ENCODE assay signal across 8 cellular contexts in the genomic region with DNA sequence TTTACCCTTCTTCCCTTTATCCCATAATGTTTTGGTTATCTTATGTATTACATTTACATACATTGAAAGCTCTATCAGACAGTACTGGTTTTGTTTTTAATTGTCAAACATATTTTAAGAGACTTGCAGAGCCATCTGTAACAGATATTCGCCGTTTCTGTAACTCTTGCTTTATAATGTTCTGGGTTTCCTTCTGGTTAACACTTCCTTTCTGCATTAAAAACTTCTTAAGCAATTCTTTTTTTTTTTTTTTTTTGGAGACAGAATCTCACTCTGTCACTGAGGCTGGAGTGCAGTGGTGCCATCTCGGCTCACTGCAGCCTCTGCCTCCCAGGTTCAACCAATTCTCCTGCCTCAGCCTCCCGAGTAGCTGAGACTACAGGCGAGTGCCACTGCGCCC. TPM values are rescaled to one million over a fixed set of nuclear protein-coding genes. Genes with fewer than 3 reads are reported as not detected.
DNase-seq lines count a peak whose midpoint lies in the region; ATAC-seq and TF ChIP-seq lines count a peak whose summit lies in the region.
"Not testable (repeated sequence)": the region's sequence is repeated elsewhere in the genome, so short reads cannot be mapped to it uniquely, and the experiment has no call there.

No MANE protein-coding gene starts in this region.

- POLR2A ChIA-PET in CD4-positive, alpha-beta T cell (lab: Charles Lee): interaction anchor here (1.8 kb wide), 1 partner anchor 23 kb away, joined by 12 read pairs; no protein-coding TSS in a partner anchor
- POLR2A ChIA-PET in T-cell (lab: Charles Lee): not testable (repeated sequence)
- POLR2A ChIA-PET in activated CD4-positive, alpha-beta T cell treated with anti-CD3 and anti-CD28 coated beads, Interleukin-2, amount 10 ng/mL, durations not matched to agents 7 days and 5 days (lab: Charles Lee): interaction anchor here (0.5 kb wide), 1 partner anchor 9 kb away, joined by 3 read pairs; no protein-coding TSS in a partner anchor
- POLR2A ChIA-PET in naive thymus-derived CD4-positive, alpha-beta T cell (lab: Charles Lee): interaction anchor here (0.6 to 3.1 kb wide), 3 partner anchors 10 to 58 kb away, joined by 3 to 18 read pairs (median 5); partner anchors contain the start of gene IST1

- not testable (repeated sequence) for TF ChIP-seq CTCF in CD4-positive, alpha-beta T cell (IDR thresholded peaks at IDR 0.05)

- H3K27ac ChIP-seq in CD4-positive, alpha-beta T cell (ENCODE audit: low read depth, low read length); naive thymus-derived CD4-positive, alpha-beta T cell (ENCODE audit: low read depth, low read length): not testable (repeated sequence)

- not testable (repeated sequence) for H3K27me3 ChIP-seq in CD4-positive, alpha-beta T cell (ENCODE audit: control insufficient read depth, insufficient read depth, low read length); naive thymus-derived CD4-positive, alpha-beta T cell (ENCODE audit: control insufficient read depth in 2 of 2, insufficient read depth in 2 of 2, low read length in 2 of 2)

- H3K4me1 ChIP-seq in naive thymus-derived CD4-positive, alpha-beta T cell (ENCODE audit: control insufficient read depth in 2 of 2, insufficient read depth in 2 of 2, low read length in 2 of 2): peaks cover 48 to 51% of the 10 kb centered on the region in 2 donors

- H3K27ac Mint-ChIP-seq in CD4-positive, alpha-beta T cell: peak overlapping the region; percentile 68
- peak overlapping the region; percentile 29 to 40 for H3K27ac Mint-ChIP-seq in T-cell
- H3K27ac Mint-ChIP-seq in activated CD4-positive, alpha-beta T cell treated with anti-CD3 and anti-CD28 coated beads, Interleukin-2, amount 10 ng/mL, durations not matched to agents 7 days and 5 days: peak overlapping the region; percentile 66
- peak overlapping the region; percentile 99 for H3K27ac Mint-ChIP-seq in activated T-cell treated with anti-CD3 and anti-CD28 coated beads, Interleukin-2, amount 50 U/mL, for 72 hours
- peak overlapping the region; percentile 30 for H3K27ac Mint-ChIP-seq in activated naive CD8-positive, alpha-beta T cell treated with anti-CD3 and anti-CD28 coated beads for 36 hours
- H3K27ac Mint-ChIP-seq in naive thymus-derived CD4-positive, alpha-beta T cell: peak overlapping the region; percentile 17 to 91 (median 76)
- peak overlapping the region; percentile 32 for H3K27ac Mint-ChIP-seq in stimulated activated naive CD8-positive, alpha-beta T cell treated with anti-CD3 and anti-CD28 coated beads, Interleukin-15, Interleukin-2, amounts not matched to agents 100 ng/mL and 50 ng/mL, for 24 hours

- H3K4me1 Mint-ChIP-seq in CD4-positive, alpha-beta T cell (ENCODE audit: low read depth): peaks cover 87% of the 10 kb centered on the region
- H3K4me1 Mint-ChIP-seq in T-cell: peaks cover 86 to 91% (median 90%) of the 10 kb centered on the region in 3 donors
- H3K4me1 Mint-ChIP-seq in activated CD4-positive, alpha-beta T cell treated with anti-CD3 and anti-CD28 coated beads, Interleukin-2, amount 10 ng/mL, durations not matched to agents 7 days and 5 days: peaks cover 57% of the 10 kb centered on the region
- H3K4me1 Mint-ChIP-seq in activated T-cell treated with anti-CD3 and anti-CD28 coated beads, Interleukin-2, amount 50 U/mL, for 72 hours (ENCODE audit: low read depth): peaks cover 86% of the 10 kb centered on the region
- peaks cover 63% of the 10 kb centered on the region for H3K4me1 Mint-ChIP-seq in activated naive CD8-positive, alpha-beta T cell treated with anti-CD3 and anti-CD28 coated beads for 36 hours
- H3K4me1 Mint-ChIP-seq in naive thymus-derived CD4-positive, alpha-beta T cell: peaks cover 52 to 97% (median 73%) of the 10 kb centered on the region in 7 donors
- peaks cover 78% of the 10 kb centered on the region for H3K4me1 Mint-ChIP-seq in stimulated activated naive CD8-positive, alpha-beta T cell treated with anti-CD3 and anti-CD28 coated beads, Interleukin-15, Interleukin-2, amounts not matched to agents 100 ng/mL and 50 ng/mL, for 24 hours (ENCODE audit: low read depth)

- intact Hi-C loops in CD4-positive, alpha-beta T cell (cut with DNase I, micrococcal nuclease): loop anchor here in 1 of 2 experiments (2.0 kb wide), 1 partner anchor 61 kb away; the partner anchor contains the start of gene ATXN1L
- intact Hi-C loops in naive thymus-derived CD4-positive, alpha-beta T cell (cut with micrococcal nuclease): not testable (repeated sequence)

- CTCF ChIA-PET in CD4-positive, alpha-beta T cell (lab: Charles Lee): interaction anchor here (0.6 kb wide), 1 partner anchor 19 kb away, joined by 3 read pairs; no protein-coding TSS in a partner anchor
- CTCF ChIA-PET in T-cell (lab: Charles Lee): interaction anchor here (0.7 to 1.0 kb wide), 3 partner anchors 17 to 79 kb away, joined by 3 to 4 read pairs (median 3); no protein-coding TSS in a partner anchor
- CTCF ChIA-PET in activated CD4-positive, alpha-beta T cell treated with anti-CD3 and anti-CD28 coated beads, Interleukin-2, amount 10 ng/mL, durations not matched to agents 7 days and 5 days (lab: Charles Lee): interaction anchor here (0.7 to 2.8 kb wide), 2 partner anchors 24 to 89 kb away, joined by 3 to 12 read pairs; no protein-coding TSS in a partner anchor
- CTCF ChIA-PET in naive thymus-derived CD4-positive, alpha-beta T cell (lab: Charles Lee): not testable (repeated sequence)

- ATAC-seq in CD4-positive, alpha-beta T cell (ENCODE audit: poor library complexity): peak; percentile 17
- peak in 3 of 4 experiments; percentile 16 to 44 (median 43) for ATAC-seq in T-cell (replicated peaks in 1 of 4)
- ATAC-seq in activated T-cell treated with anti-CD3 and anti-CD28 coated beads, Interleukin-2, amount 50 U/mL, for 72 hours (replicated peaks in 1 of 2): not testable (repeated sequence)
- peak; percentile 47 for ATAC-seq in naive thymus-derived CD4-positive, alpha-beta T cell

- peaks cover 0 to 10% (median 0%) of the 10 kb centered on the region in 3 experiments for H3K36me3 ChIP-seq in naive thymus-derived CD4-positive, alpha-beta T cell (ENCODE audit: control insufficient read depth in 2 of 3, insufficient read depth in 3 of 3, low read length in 3 of 3)

- H3K27me3 Mint-ChIP-seq in CD4-positive, alpha-beta T cell; T-cell; activated CD4-positive, alpha-beta T cell treated with anti-CD3 and anti-CD28 coated beads, Interleukin-2, amount 10 ng/mL, durations not matched to agents 7 days and 5 days; activated T-cell treated with anti-CD3 and anti-CD28 coated beads, Interleukin-2, amount 50 U/mL, for 72 hours (ENCODE audit: low read depth); activated naive CD8-positive, alpha-beta T cell treated with anti-CD3 and anti-CD28 coated beads for 36 hours; naive thymus-derived CD4-positive, alpha-beta T cell; stimulated activated naive CD8-positive, alpha-beta T cell treated with anti-CD3 and anti-CD28 coated beads, Interleukin-15, Interleukin-2, amounts not matched to agents 100 ng/mL and 50 ng/mL, for 24 hours: not testable (repeated sequence)

- not testable (repeated sequence) for H3K9me3 ChIP-seq in CD4-positive, alpha-beta T cell (ENCODE audit: control insufficient read depth, low read length); naive thymus-derived CD4-positive, alpha-beta T cell (ENCODE audit: control insufficient read depth in 2 of 3, low read length in 3 of 3)

- not testable (repeated sequence) for H3K4me3 ChIP-seq in naive thymus-derived CD4-positive, alpha-beta T cell (ENCODE audit: low read length)

- not testable (repeated sequence) for DNase-seq in CD4-positive, alpha-beta T cell; T-cell; activated CD4-positive, alpha-beta T cell treated with anti-CD3 and anti-CD28 coated beads, Interleukin-2, amount 10 ng/mL, durations not matched to agents 7 days and 5 days; activated T-cell treated with anti-CD3 and anti-CD28 coated beads, Interleukin-2, amount 50 U/mL, for 72 hours; activated naive CD8-positive, alpha-beta T cell treated with anti-CD3 and anti-CD28 coated beads for 36 hours
- DNase-seq in Kasumi-1 (lab: John Stamatoyannopoulos, UW): peak; percentile 17 to 30
- DNase-seq in naive thymus-derived CD4-positive, alpha-beta T cell: peak in 2 of 9 donors; percentile 12 to 23

- peaks cover 34% of the 10 kb centered on the region for H3K36me3 Mint-ChIP-seq in CD4-positive, alpha-beta T cell (ENCODE audit: low read depth)
- H3K36me3 Mint-ChIP-seq in T-cell: peaks cover 10% of the 10 kb centered on the region
- peaks cover 23% of the 10 kb centered on the region for H3K36me3 Mint-ChIP-seq in activated CD4-positive, alpha-beta T cell treated with anti-CD3 and anti-CD28 coated beads, Interleukin-2, amount 10 ng/mL, durations not matched to agents 7 days and 5 days (ENCODE audit: low read depth)
- peaks cover 0 to 11% of the 10 kb centered on the region in 2 donors for H3K36me3 Mint-ChIP-seq in activated T-cell treated with anti-CD3 and anti-CD28 coated beads, Interleukin-2, amount 50 U/mL, for 72 hours (ENCODE audit: insufficient read depth in 2 of 2)
- peaks cover 31% of the 10 kb centered on the region for H3K36me3 Mint-ChIP-seq in activated naive CD8-positive, alpha-beta T cell treated with anti-CD3 and anti-CD28 coated beads for 36 hours
- peaks cover 0 to 10% (median 10%) of the 10 kb centered on the region in 5 donors for H3K36me3 Mint-ChIP-seq in naive thymus-derived CD4-positive, alpha-beta T cell
- peaks cover 51% of the 10 kb centered on the region for H3K36me3 Mint-ChIP-seq in stimulated activated naive CD8-positive, alpha-beta T cell treated with anti-CD3 and anti-CD28 coated beads, Interleukin-15, Interleukin-2, amounts not matched to agents 100 ng/mL and 50 ng/mL, for 24 hours (ENCODE audit: low read depth)

- H3K9me3 Mint-ChIP-seq in CD4-positive, alpha-beta T cell; T-cell; activated CD4-positive, alpha-beta T cell treated with anti-CD3 and anti-CD28 coated beads, Interleukin-2, amount 10 ng/mL, durations not matched to agents 7 days and 5 days; activated T-cell treated with anti-CD3 and anti-CD28 coated beads, Interleukin-2, amount 50 U/mL, for 72 hours; activated naive CD8-positive, alpha-beta T cell treated with anti-CD3 and anti-CD28 coated beads for 36 hours; naive thymus-derived CD4-positive, alpha-beta T cell; stimulated activated naive CD8-positive, alpha-beta T cell treated with anti-CD3 and anti-CD28 coated beads, Interleukin-15, Interleukin-2, amounts not matched to agents 100 ng/mL and 50 ng/mL, for 24 hours: not testable (repeated sequence)

- H3K4me3 Mint-ChIP-seq in CD4-positive, alpha-beta T cell: peak overlapping the region; percentile 78
- H3K4me3 Mint-ChIP-seq in T-cell: peak overlapping the region; percentile 4 to 54 (median 39)
- H3K4me3 Mint-ChIP-seq in activated CD4-positive, alpha-beta T cell treated with anti-CD3 and anti-CD28 coated beads, Interleukin-2, amount 10 ng/mL, durations not matched to agents 7 days and 5 days: peak overlapping the region; percentile 5
- H3K4me3 Mint-ChIP-seq in activated T-cell treated with anti-CD3 and anti-CD28 coated beads, Interleukin-2, amount 50 U/mL, for 72 hours: peak overlapping the region; percentile 52 to 83
- not testable (repeated sequence) for H3K4me3 Mint-ChIP-seq in activated naive CD8-positive, alpha-beta T cell treated with anti-CD3 and anti-CD28 coated beads for 36 hours; stimulated activated naive CD8-positive, alpha-beta T cell treated with anti-CD3 and anti-CD28 coated beads, Interleukin-15, Interleukin-2, amounts not matched to agents 100 ng/mL and 50 ng/mL, for 24 hours
- peak overlapping the region; percentile 29 to 90 (median 75) for H3K4me3 Mint-ChIP-seq in naive thymus-derived CD4-positive, alpha-beta T cell

RNA-seq across cellular contexts. Expression of gene IST1, which starts 10.4 kb away (rescaled TPM):
- 100 to 1,000 TPM; 411 to 412 TPM for total RNA-seq in CD4-positive, alpha-beta T cell
- 100 to 1,000 TPM; 249 to 278 (median 263) TPM for total RNA-seq in T-cell
- total RNA-seq in activated CD4-positive, alpha-beta T cell treated with anti-CD3 and anti-CD28 coated beads, Interleukin-2, amount 10 ng/mL, durations not matched to agents 7 days and 5 days: 100 to 1,000 TPM; 180 to 191 TPM
- 100 to 1,000 TPM; 190 to 194 TPM for total RNA-seq in activated T-cell treated with anti-CD3 and anti-CD28 coated beads, Interleukin-2, amount 50 U/mL, for 72 hours
- 100 to 1,000 TPM; 158 to 163 TPM for total RNA-seq in activated naive CD8-positive, alpha-beta T cell treated with anti-CD3 and anti-CD28 coated beads for 36 hours
- total RNA-seq in naive thymus-derived CD4-positive, alpha-beta T cell: 100 to 1,000 TPM; 176 to 303 (median 286) TPM
- polyA plus RNA-seq in naive thymus-derived CD4-positive, alpha-beta T cell: 100 to 1,000 TPM; 130 to 231 TPM

RNA-seq across cellular contexts. Expression of gene ZNF821, which starts 21.8 kb away (rescaled TPM):
- 10 to 100 TPM; 17.3 to 18.3 TPM for total RNA-seq in CD4-positive, alpha-beta T cell
- 10 to 100 TPM in 2 of 5 donors, 1 to 10 TPM in 3; 8.0 to 17.9 (median 9.3) TPM for total RNA-seq in T-cell
- 1 to 10 TPM; 7.1 to 7.7 TPM for total RNA-seq in activated CD4-positive, alpha-beta T cell treated with anti-CD3 and anti-CD28 coated beads, Interleukin-2, amount 10 ng/mL, durations not matched to agents 7 days and 5 days
- 10 to 100 TPM; 12.7 to 15.4 TPM for total RNA-seq in activated T-cell treated with anti-CD3 and anti-CD28 coated beads, Interleukin-2, amount 50 U/mL, for 72 hours
- total RNA-seq in activated naive CD8-positive, alpha-beta T cell treated with anti-CD3 and anti-CD28 coated beads for 36 hours: 1 to 10 TPM; 4.0 to 6.1 TPM
- total RNA-seq in naive thymus-derived CD4-positive, alpha-beta T cell: 10 to 100 TPM in 2 of 5 experiments, 1 to 10 TPM in 3; 2.6 to 13.3 (median 7.0) TPM
- polyA plus RNA-seq in naive thymus-derived CD4-positive, alpha-beta T cell: 1 to 10 TPM; 3.0 to 8.6 TPM

RNA-seq across cellular contexts. Expression of gene ATXN1L, which starts 60.0 kb away (rescaled TPM):
- 10 to 100 TPM; 61.0 to 61.1 TPM for total RNA-seq in CD4-positive, alpha-beta T cell
- total RNA-seq in T-cell: 10 to 100 TPM; 26.8 to 44.0 (median 29.3) TPM
- 10 to 100 TPM; 23.2 to 23.6 TPM for total RNA-seq in activated CD4-positive, alpha-beta T cell treated with anti-CD3 and anti-CD28 coated beads, Interleukin-2, amount 10 ng/mL, durations not matched to agents 7 days and 5 days
- 10 to 100 TPM; 21.7 to 25.8 TPM for total RNA-seq in activated T-cell treated with anti-CD3 and anti-CD28 coated beads, Interleukin-2, amount 50 U/mL, for 72 hours
- total RNA-seq in activated naive CD8-positive, alpha-beta T cell treated with anti-CD3 and anti-CD28 coated beads for 36 hours: 10 to 100 TPM; 13.4 to 15.3 TPM
- 10 to 100 TPM; 24.6 to 52.9 (median 30.7) TPM for total RNA-seq in naive thymus-derived CD4-positive, alpha-beta T cell
- 10 to 100 TPM in 1 of 2 donors, 1 to 10 TPM in 1; 8.9 to 10.7 TPM for polyA plus RNA-seq in naive thymus-derived CD4-positive, alpha-beta T cell

Comparison
In these comparisons a context has a peak if more than half of its experiments do, and no peak if none do; other contexts are left out.
1. H3K27ac Mint-ChIP-seq: peak in every context shown above with its lines; median percentile 99 in activated T-cell treated with anti-CD3 and anti-CD28 coated beads, Interleukin-2, amount 50 U/mL, for 72 hours; 76 in naive thymus-derived CD4-positive, alpha-beta T cell; 68 in CD4-positive, alpha-beta T cell; 66 in activated CD4-positive, alpha-beta T cell treated with anti-CD3 and anti-CD28 coated beads, Interleukin-2, amount 10 ng/mL, durations not matched to agents 7 days and 5 days; 34 in T-cell; 32 in stimulated activated naive CD8-positive, alpha-beta T cell treated with anti-CD3 and anti-CD28 coated beads, Interleukin-15, Interleukin-2, amounts not matched to agents 100 ng/mL and 50 ng/mL, for 24 hours; 30 in activated naive CD8-positive, alpha-beta T cell treated with anti-CD3 and anti-CD28 coated beads for 36 hours.